In the genomic region with DNA sequence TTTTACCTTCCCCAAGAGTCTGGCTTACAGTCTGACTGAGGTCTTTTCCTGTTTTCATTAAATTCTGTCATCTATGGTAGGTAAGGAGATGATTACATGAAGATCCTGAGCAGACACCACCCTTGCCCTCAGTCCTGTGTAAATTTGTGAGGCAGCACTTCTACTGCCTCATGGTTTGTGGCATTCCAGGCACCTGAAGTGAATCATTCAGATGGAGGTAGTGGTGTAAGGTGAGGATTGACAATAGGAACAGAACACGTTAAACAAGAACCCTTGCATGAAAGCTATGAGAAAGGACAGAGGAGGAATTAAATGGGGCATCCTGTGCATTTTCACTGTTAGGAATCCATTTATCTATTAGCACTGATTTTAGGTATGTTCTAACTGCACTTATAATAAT, we compare ENCODE assay signal across 23 cellular contexts.
"Had no signal": no experiment of that assay in that cellular context is flagged by ENCODE, and none has a peak within 500 bp of the region (broad histone marks: within the 10 kb centered on the region; RNA-seq: fewer than 3 reads in every experiment).

No MANE protein-coding gene starts in this region.

- H3K9me3 ChIP-seq: left ventricle myocardium inferior, pancreas, prostate gland, spleen, suprapubic skin, thoracic aorta, tibial artery, uterus had no signal

- FAIRE-seq: kidney, pancreas had no signal

- H3K27ac ChIP-seq: left ventricle myocardium inferior, pancreas, prostate gland, skin epidermis, spleen, suprapubic skin, thoracic aorta, tibial artery, uterus had no signal

- DNase-seq: hippocampal formation; immature natural killer cell; kidney; left colon; left ventricle myocardium inferior; naive thymus-derived CD8-positive, alpha-beta T cell; nucleus accumbens; pancreas; posterior cingulate gyrus; retina; right cardiac atrium; spleen; stimulated activated CD4-positive, alpha-beta T cell treated with anti-CD3 and anti-CD28 coated beads, Interleukin-4, amount 100 ng/mL, for 24 hours; stimulated activated naive CD4-positive, alpha-beta T cell; tibial artery; uterus had no signal

- H3K36me3 ChIP-seq: left ventricle myocardium inferior, pancreas, prostate gland, spleen, suprapubic skin, thoracic aorta, tibial artery, uterus had no signal

- H3K4me3 ChIP-seq: left ventricle myocardium inferior, lung, pancreas, prostate gland, skin epidermis, spleen, suprapubic skin, thoracic aorta, tibial artery, uterus had no signal

- ATAC-seq: left colon; naive thymus-derived CD8-positive, alpha-beta T cell; pancreas; right cardiac atrium; sciatic nerve; stimulated activated effector memory CD8-positive, alpha-beta T cell treated with anti-CD3 and anti-CD28 coated beads, Interleukin-12 subunit alpha, Interleukin-12 subunit beta, amount 100 ng/mL, for 72 hours had no signal

- H3K4me1 ChIP-seq: left ventricle myocardium inferior, pancreas, prostate gland, spleen, suprapubic skin, tibial artery, uterus had no signal

- H3K27me3 ChIP-seq: pancreas, spleen, suprapubic skin, tibial artery had no signal
